ENCODE assay signal across 11 cellular contexts in genomic region chr19:46494115-46494935, GRCh38. TPM values are rescaled to one million over a fixed set of nuclear protein-coding genes. Genes with fewer than 3 reads are reported as not detected.
DNase-seq lines count a peak whose midpoint lies in the region; ATAC-seq and TF ChIP-seq lines count a peak whose summit lies in the region.
"Had no signal": no experiment of that assay in that cellular context is flagged by ENCODE, and none has a peak within 500 bp of the region (broad histone marks: within the 10 kb centered on the region; RNA-seq: fewer than 3 reads in every experiment).

No MANE protein-coding gene starts in this region.

- CTCF ChIA-PET in activated CD8-positive, alpha-beta memory T cell treated with anti-CD3 and anti-CD28 coated beads, Interleukin-2, amount 10 ng/mL, durations not matched to agents 7 days and 5 days (lab: Charles Lee): interaction anchor here (0.8 kb wide), 1 partner anchor 99 kb away, joined by 3 read pairs; no protein-coding TSS in a partner anchor

- peaks cover 8% of the 10 kb centered on the region for H3K4me1 Mint-ChIP-seq in activated CD8-positive, alpha-beta memory T cell treated with anti-CD3 and anti-CD28 coated beads, Interleukin-2, amount 10 ng/mL, durations not matched to agents 7 days and 5 days

- H3K27ac ChIP-seq in lower lobe of right lung: no peak overlapping the region
- H3K27ac ChIP-seq in testis: peak overlapping the region in 1 of 2 donors; percentile 47

- 52 to 67% methylated on average over 51 to 68 of the region's 69 CpGs for WGBS in testis, 2 donors

- H3K4me3 Mint-ChIP-seq in activated CD8-positive, alpha-beta memory T cell treated with anti-CD3 and anti-CD28 coated beads, Interleukin-2, amount 10 ng/mL, durations not matched to agents 7 days and 5 days: peak overlapping the region; percentile 52
- H3K4me3 Mint-ChIP-seq: neural crest cell had no signal

- H3K36me3 ChIP-seq in lower lobe of right lung: no peaks in the 10 kb centered on the region
- no peaks in the 10 kb centered on the region for H3K36me3 ChIP-seq in testis (ENCODE audit: low read depth, missing control alignments)

- H3K4me1 ChIP-seq in lower lobe of right lung (peaks cover 14% of the 10 kb centered on the region), testis (peaks cover 29% of the 10 kb centered on the region)

- H3K36me3 Mint-ChIP-seq in activated CD8-positive, alpha-beta memory T cell treated with anti-CD3 and anti-CD28 coated beads, Interleukin-2, amount 10 ng/mL, durations not matched to agents 7 days and 5 days: no peaks in the 10 kb centered on the region
- H3K36me3 Mint-ChIP-seq in activated naive CD4-positive, alpha-beta T cell treated with anti-CD3 and anti-CD28 coated beads, Interleukin-2, amount 50 U/mL, for 72 hours: peaks cover 6 to 7% of the 10 kb centered on the region in 2 donors

- TF ChIP-seq CTCF in lower lobe of right lung (IDR thresholded peaks at IDR 0.05) (no peak), testis (IDR thresholded peaks at IDR 0.05) (no peak)

- peaks cover 56% of the 10 kb centered on the region for H3K27me3 ChIP-seq in lower lobe of right lung (ENCODE audit: low read depth)
- no peaks in the 10 kb centered on the region for H3K27me3 ChIP-seq in testis

- TF ChIP-seq POLR2A in testis (IDR thresholded peaks at IDR 0.05): no peak

- H3K27me3 Mint-ChIP-seq in activated CD8-positive, alpha-beta memory T cell treated with anti-CD3 and anti-CD28 coated beads, Interleukin-2, amount 10 ng/mL, durations not matched to agents 7 days and 5 days: peaks cover 79% of the 10 kb centered on the region

- H3K4me3 ChIP-seq in lower lobe of right lung: peak overlapping the region; percentile 52
- peak overlapping the region; percentile 48 to 57 for H3K4me3 ChIP-seq in testis

- H3K9me3 Mint-ChIP-seq in activated CD8-positive, alpha-beta memory T cell treated with anti-CD3 and anti-CD28 coated beads, Interleukin-2, amount 10 ng/mL, durations not matched to agents 7 days and 5 days (ENCODE audit: low read depth): no peaks in the 10 kb centered on the region
- H3K9me3 Mint-ChIP-seq in activated naive CD4-positive, alpha-beta T cell treated with anti-CD3 and anti-CD28 coated beads, Interleukin-2, amount 50 U/mL, for 72 hours: no peaks in the 10 kb centered on the region
- H3K9me3 Mint-ChIP-seq: neural crest cell had no signal

- no peak for ATAC-seq in activated CD8-positive, alpha-beta memory T cell treated with anti-CD3 and anti-CD28 coated beads, Interleukin-2, amount 10 ng/mL, durations not matched to agents 7 days and 5 days
- ATAC-seq in activated naive CD4-positive, alpha-beta T cell treated with anti-CD3 and anti-CD28 coated beads, Interleukin-2, amount 50 U/mL, for 72 hours: no peak
- ATAC-seq in lower lobe of right lung: no peak
- ATAC-seq: HCT116 had no signal

- H3K9me3 ChIP-seq in lower lobe of right lung (no peaks in the 10 kb centered on the region), testis (no peaks in the 10 kb centered on the region)

- no peak overlapping the region for H3K27ac Mint-ChIP-seq in activated CD8-positive, alpha-beta memory T cell treated with anti-CD3 and anti-CD28 coated beads, Interleukin-2, amount 10 ng/mL, durations not matched to agents 7 days and 5 days
- peak overlapping the region; percentile 63 to 74 for H3K27ac Mint-ChIP-seq in activated naive CD4-positive, alpha-beta T cell treated with anti-CD3 and anti-CD28 coated beads, Interleukin-2, amount 50 U/mL, for 72 hours

- intact Hi-C loops in lower lobe of right lung (cut with DNase I): no loop called here
- intact Hi-C loops in testis (cut with DNase I; ENCODE audit: low total_unique reads): loop anchor here (10.0 kb wide), 1 partner anchor 210 kb away; no protein-coding TSS in a partner anchor

- DNase-seq in activated CD8-positive, alpha-beta memory T cell treated with anti-CD3 and anti-CD28 coated beads, Interleukin-2, amount 10 ng/mL, durations not matched to agents 7 days and 5 days: no peak
- DNase-seq in activated CD8-positive, alpha-beta memory T cell treated with anti-CD3 and anti-CD28 coated beads for 24 hours: no peak
- DNase-seq in activated naive CD4-positive, alpha-beta T cell treated with anti-CD3 and anti-CD28 coated beads, Interleukin-2, amount 50 U/mL, for 72 hours (ENCODE audit: low spot score in 2 of 2): no peak
- DNase-seq in lower lobe of right lung (no peak), testis (no peak), NCI-H2029 (lab: John Stamatoyannopoulos, UW) (no peak), middle frontal gyrus (ENCODE audit: extremely low spot score, low spot score) (no peak), NCI-H2029 treated with DMSO at 0.1 percent for 48 hours (lab: John Stamatoyannopoulos, UW) (no peak)
- DNase-seq: NCI-H524 treated with DMSO at 0.1 percent for 48 hours had no signal

RNA-seq across cellular contexts. Expression of gene PNMA8B, which starts 1.3 kb away (rescaled TPM):
- total RNA-seq in activated CD8-positive, alpha-beta memory T cell treated with anti-CD3 and anti-CD28 coated beads, Interleukin-2, amount 10 ng/mL, durations not matched to agents 7 days and 5 days: not detected
- total RNA-seq in activated naive CD4-positive, alpha-beta T cell treated with anti-CD3 and anti-CD28 coated beads, Interleukin-2, amount 50 U/mL, for 72 hours: under 1 TPM; 0.06 to 0.43 TPM
- total RNA-seq in lower lobe of right lung (1.5 TPM), testis (1 to 10 TPM; 3.1 TPM)
- polyA plus RNA-seq in testis (ENCODE audit: insufficient read depth, low read depth, low replicate concordance): 1.6 TPM

RNA-seq across cellular contexts. Expression of gene PNMA8A, which starts 23.0 kb away (rescaled TPM):
- total RNA-seq in activated CD8-positive, alpha-beta memory T cell treated with anti-CD3 and anti-CD28 coated beads, Interleukin-2, amount 10 ng/mL, durations not matched to agents 7 days and 5 days: under 1 TPM; 0.29 to 0.63 TPM
- not detected for total RNA-seq in activated naive CD4-positive, alpha-beta T cell treated with anti-CD3 and anti-CD28 coated beads, Interleukin-2, amount 50 U/mL, for 72 hours
- total RNA-seq in lower lobe of right lung (1.5 TPM), testis (10 to 100 TPM; 34.9 to 44.3 TPM)
- polyA plus RNA-seq in testis (ENCODE audit: insufficient read depth, low read depth, low replicate concordance): 48.1 TPM

Comparison
In these comparisons a context has a peak if more than half of its experiments do, and no peak if none do; other contexts are left out.
1. RNA of gene PNMA8A, which starts 23.0 kb away (total RNA-seq): 34.9 to 44.3 TPM in testis; 1.5 TPM in lower lobe of right lung (single experiment), 0.29 to 0.63 TPM in activated CD8-positive, alpha-beta memory T cell treated with anti-CD3 and anti-CD28 coated beads, Interleukin-2, amount 10 ng/mL, durations not matched to agents 7 days and 5 days and not detected in activated naive CD4-positive, alpha-beta T cell treated with anti-CD3 and anti-CD28 coated beads, Interleukin-2, amount 50 U/mL, for 72 hours; every median in the first group is over 10 times any median in the second.